1 cellular context compared by ENCODE assay signal in the genomic region with DNA sequence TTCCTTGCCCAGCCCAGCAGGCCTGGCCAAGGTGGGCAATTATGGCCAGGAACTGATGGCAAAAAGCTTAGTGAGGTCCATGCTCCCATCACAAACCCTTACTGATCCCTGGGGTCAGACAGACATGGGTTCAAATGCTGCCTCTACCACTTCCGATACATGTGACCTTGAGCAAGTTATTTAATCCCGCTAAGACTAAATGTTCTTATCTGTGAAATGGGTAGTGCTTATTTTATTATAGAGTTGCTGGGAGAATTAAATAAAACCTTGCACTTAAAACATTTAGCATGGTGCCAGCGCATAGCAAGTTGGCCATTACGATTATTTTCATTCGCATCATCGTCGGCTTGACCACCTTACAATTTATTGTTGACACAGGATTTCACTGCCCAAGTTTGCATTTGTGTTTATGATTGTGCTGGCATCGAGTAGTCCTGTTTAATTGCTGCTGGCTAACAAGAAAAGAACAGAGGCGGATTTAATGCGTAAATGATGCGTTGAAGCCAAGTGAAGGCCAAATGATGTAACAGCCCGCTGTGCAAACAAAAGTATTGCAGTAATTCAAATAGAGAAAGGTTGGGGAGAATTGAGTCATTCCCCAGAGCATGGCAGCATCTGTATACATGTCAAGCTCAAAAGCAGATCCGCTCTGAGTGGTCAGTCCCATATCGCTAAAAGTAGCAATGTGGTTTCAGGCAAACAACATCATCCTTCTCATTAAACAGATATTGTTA.
A peak's percentile ranks its signal among the peaks of the same experiment; 100 is the strongest.
TF ChIP-seq lines count a peak whose summit lies in the region.

No MANE protein-coding gene starts in this region.

TF ChIP-seq in K562, 482 proteins besides CTCF, POLR2A, EP300 and RAD21:
- TF ChIP-seq RB1 (IDR thresholded peaks at IDR 0.05; ENCODE audit: low read depth) (no peak), THRAP3 (IDR thresholded peaks at IDR 0.05; ENCODE audit: borderline replicate concordance) (0 out of 2 replicates have a peak, but pooled peaks have one; percentile 27), GATA2 (CRISPR knock-in tag; IDR thresholded peaks at IDR 0.05) (no peak), MCM3 (IDR thresholded peaks at IDR 0.05) (no peak), CEBPG (CRISPR knock-in tag; IDR thresholded peaks at IDR 0.05) (no peak; the same call in 1 of the 2 replicates), CEBPG (tag; conservative IDR thresholded peaks at IDR 0.05 in 1 of 2, IDR thresholded peaks at IDR 0.05 in 1 of 2) (peak in 1 of 2 experiments; percentile 50; a peak in 1 of 4 replicates), ID3 (CRISPR knock-in tag; IDR thresholded peaks at IDR 0.05) (no peak), ID3 (tag; IDR thresholded peaks at IDR 0.05) (no peak), MLLT1 (IDR thresholded peaks at IDR 0.05) (peak in 1 of 2 experiments; percentile 53; a peak in 1 of 4 replicates), ZNF408 (CRISPR knock-in tag; IDR thresholded peaks at IDR 0.05; ENCODE audit: low read depth) (no peak), ZNF318 (IDR thresholded peaks at IDR 0.05; ENCODE audit: borderline replicate concordance in 1 of 2, low read depth in 1 of 2) (no peak), ZNF436 (CRISPR knock-in tag; IDR thresholded peaks at IDR 0.05) (no peak), ATF3 (IDR thresholded peaks at IDR 0.05) (peak; percentile 44), ATF3 (CRISPR knock-in tag; conservative IDR thresholded peaks at IDR 0.05) (no peak)
- TF ChIP-seq, protein P1, sequence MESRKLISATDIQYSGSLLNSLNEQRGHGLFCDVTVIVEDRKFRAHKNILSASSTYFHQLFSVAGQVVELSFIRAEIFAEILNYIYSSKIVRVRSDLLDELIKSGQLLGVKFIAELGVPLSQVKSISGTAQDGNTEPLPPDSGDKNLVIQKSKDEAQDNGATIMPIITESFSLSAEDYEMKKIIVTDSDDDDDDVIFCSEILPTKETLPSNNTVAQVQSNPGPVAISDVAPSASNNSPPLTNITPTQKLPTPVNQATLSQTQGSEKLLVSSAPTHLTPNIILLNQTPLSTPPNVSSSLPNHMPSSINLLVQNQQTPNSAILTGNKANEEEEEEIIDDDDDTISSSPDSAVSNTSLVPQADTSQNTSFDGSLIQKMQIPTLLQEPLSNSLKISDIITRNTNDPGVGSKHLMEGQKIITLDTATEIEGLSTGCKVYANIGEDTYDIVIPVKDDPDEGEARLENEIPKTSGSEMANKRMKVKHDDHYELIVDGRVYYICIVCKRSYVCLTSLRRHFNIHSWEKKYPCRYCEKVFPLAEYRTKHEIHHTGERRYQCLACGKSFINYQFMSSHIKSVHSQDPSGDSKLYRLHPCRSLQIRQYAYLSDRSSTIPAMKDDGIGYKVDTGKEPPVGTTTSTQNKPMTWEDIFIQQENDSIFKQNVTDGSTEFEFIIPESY (CRISPR knock-in tag; IDR thresholded peaks at IDR 0.05), result peak; percentile 88
- TF ChIP-seq, protein P2, sequence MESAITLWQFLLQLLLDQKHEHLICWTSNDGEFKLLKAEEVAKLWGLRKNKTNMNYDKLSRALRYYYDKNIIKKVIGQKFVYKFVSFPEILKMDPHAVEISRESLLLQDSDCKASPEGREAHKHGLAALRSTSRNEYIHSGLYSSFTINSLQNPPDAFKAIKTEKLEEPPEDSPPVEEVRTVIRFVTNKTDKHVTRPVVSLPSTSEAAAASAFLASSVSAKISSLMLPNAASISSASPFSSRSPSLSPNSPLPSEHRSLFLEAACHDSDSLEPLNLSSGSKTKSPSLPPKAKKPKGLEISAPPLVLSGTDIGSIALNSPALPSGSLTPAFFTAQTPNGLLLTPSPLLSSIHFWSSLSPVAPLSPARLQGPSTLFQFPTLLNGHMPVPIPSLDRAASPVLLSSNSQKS (CRISPR knock-in tag; IDR thresholded peaks at IDR 0.05), result no peak
